Comparison of ENCODE assay signal across 18 cellular contexts in the genomic region with DNA sequence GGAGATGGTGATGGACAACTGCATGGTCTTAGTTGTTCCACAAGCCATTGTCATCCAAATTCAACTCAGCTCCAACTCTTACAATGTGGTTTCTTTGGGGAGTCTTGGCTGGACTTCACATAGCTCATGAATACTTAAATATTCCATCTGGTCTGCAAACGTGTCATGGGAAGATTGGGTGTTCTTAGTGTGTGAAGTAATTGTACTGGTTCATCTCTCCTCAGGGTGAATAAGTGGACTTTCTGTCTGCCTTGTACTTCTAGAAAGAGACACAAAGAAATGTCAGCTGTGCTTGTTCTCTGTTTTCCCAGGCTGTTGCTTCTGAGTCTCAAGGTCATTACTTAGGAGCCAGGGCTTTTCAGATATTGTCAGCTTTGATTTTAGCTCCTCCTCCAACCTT.
DNase-seq lines count a peak whose midpoint lies in the region; ATAC-seq and TF ChIP-seq lines count a peak whose summit lies in the region.
"Had no signal": no experiment of that assay in that cellular context is flagged by ENCODE, and none has a peak within 500 bp of the region (broad histone marks: within the 10 kb centered on the region; RNA-seq: fewer than 3 reads in every experiment).

No MANE protein-coding gene starts in this region.

- POLR2A ChIA-PET in activated CD8-positive, alpha-beta T cell treated with anti-CD3 and anti-CD28 coated beads for 36 hours (lab: Charles Lee) = interaction anchor here (1.5 kb wide), 1 partner anchor 12 kb away, joined by 3 read pairs; no protein-coding TSS in a partner anchor

- H3K4me3 ChIP-seq in astrocyte of the cerebellum (ENCODE audit: low read depth, low read length) = no peak overlapping the region
- H3K4me3 ChIP-seq in fibroblast of pulmonary artery (replicated peaks; ENCODE audit: low read depth, low read length) = no peak overlapping the region
- H3K4me3 ChIP-seq: esophagus squamous epithelium, skin epidermis had no signal

- no peaks in the 10 kb centered on the region for H3K9me3 Mint-ChIP-seq in activated CD8-positive, alpha-beta T cell treated with anti-CD3 and anti-CD28 coated beads for 36 hours

- intact Hi-C loops in activated CD8-positive, alpha-beta T cell treated with anti-CD3 and anti-CD28 coated beads for 36 hours (cut with micrococcal nuclease) = no loop called here

- peaks cover 27% of the 10 kb centered on the region for H3K36me3 Mint-ChIP-seq in activated CD8-positive, alpha-beta T cell treated with anti-CD3 and anti-CD28 coated beads for 36 hours (ENCODE audit: low read depth)

- CTCF ChIA-PET in activated CD8-positive, alpha-beta T cell treated with anti-CD3 and anti-CD28 coated beads for 36 hours (lab: Charles Lee) = interaction anchor here (1.3 to 2.5 kb wide), 3 partner anchors 59 to 323 kb away, joined by 3 to 7 read pairs (median 5); no protein-coding TSS in a partner anchor

- H3K4me3 Mint-ChIP-seq in activated CD8-positive, alpha-beta T cell treated with anti-CD3 and anti-CD28 coated beads for 36 hours = no peak overlapping the region

- no peaks in the 10 kb centered on the region for H3K27me3 Mint-ChIP-seq in activated CD8-positive, alpha-beta T cell treated with anti-CD3 and anti-CD28 coated beads for 36 hours

- TF ChIP-seq CTCF in astrocyte of the cerebellum (IDR thresholded peaks at IDR 0.05; ENCODE audit: low read depth, low read length, missing control alignments) = no peak
- no peak for TF ChIP-seq CTCF in fibroblast of pulmonary artery (IDR thresholded peaks at IDR 0.05; ENCODE audit: low read length, missing control alignments)
- TF ChIP-seq CTCF in activated CD8-positive, alpha-beta T cell treated with anti-CD3 and anti-CD28 coated beads for 36 hours (IDR thresholded peaks at IDR 0.05) = no peak

- H3K27ac Mint-ChIP-seq in activated CD8-positive, alpha-beta T cell treated with anti-CD3 and anti-CD28 coated beads for 36 hours = no peak overlapping the region

- no peak for ATAC-seq in GM18868 (IDR thresholded peaks at IDR 0.05; ENCODE audit: unreplicated experiment)
- no peak for ATAC-seq in activated CD8-positive, alpha-beta T cell treated with anti-CD3 and anti-CD28 coated beads for 36 hours

- peaks cover 19% of the 10 kb centered on the region for H3K4me1 Mint-ChIP-seq in activated CD8-positive, alpha-beta T cell treated with anti-CD3 and anti-CD28 coated beads for 36 hours (ENCODE audit: low read depth)

- in situ Hi-C loops in astrocyte of the cerebellum (cut with HindIII; ENCODE audit: low sequenced_read_pairs) = loop anchor here (10.0 kb wide), 1 partner anchor 298 kb away; no protein-coding TSS in a partner anchor

- DNase-seq in RPMI7951 (ENCODE audit: low read depth) (peak; percentile 19), astrocyte of the cerebellum (ENCODE audit: low read depth) (peak; percentile 83), fibroblast of pulmonary artery (ENCODE audit: low read depth) (peak; percentile 11), non-pigmented ciliary epithelial cell (ENCODE audit: low read depth) (peak; percentile 31), epidermal melanocyte (ENCODE audit: insufficient read length, low spot score) (no peak), NCI-H748 (lab: John Stamatoyannopoulos, UW; ENCODE audit: unreplicated experiment) (no peak)
- DNase-seq in activated CD8-positive, alpha-beta T cell treated with anti-CD3 and anti-CD28 coated beads for 36 hours = no peak
- DNase-seq: activated CD4-positive, alpha-beta T cell treated with anti-CD3 and anti-CD28 coated beads, Interleukin-2, amount 50 U/mL, for 4 hours; activated naive CD4-positive, alpha-beta T cell treated with anti-CD3 and anti-CD28 coated beads, Interleukin-2, amount 50 U/mL, for 16 hours; esophagus squamous epithelium; GOT3; MV-4-11; NCI-H2029; NCI-H446 treated with DMSO at 0.1 percent for 48 hours; stimulated activated CD4-positive, alpha-beta T cell treated with anti-CD3 and anti-CD28 coated beads, Interleukin-4, amount 100 ng/mL, for 24 hours; substantia nigra had no signal

Comparison
In these comparisons a context has a peak if more than half of its experiments do, and no peak if none do; other contexts are left out.
1. DNase-seq: peak in RPMI7951 (single experiment), astrocyte of the cerebellum (single experiment), fibroblast of pulmonary artery (single experiment) and non-pigmented ciliary epithelial cell (single experiment); none in activated CD8-positive, alpha-beta T cell treated with anti-CD3 and anti-CD28 coated beads for 36 hours (single experiment), epidermal melanocyte (single experiment) and NCI-H748 (single experiment).